In genomic region chr19:4060621-4061177, GRCh38 we compare ENCODE assay signal across 9 cellular contexts. TPM values are rescaled to one million over a fixed set of nuclear protein-coding genes. Genes with fewer than 3 reads are reported as not detected.
DNase-seq lines count a peak whose midpoint lies in the region; ATAC-seq and TF ChIP-seq lines count a peak whose summit lies in the region.
"Had no signal": no experiment of that assay in that cellular context is flagged by ENCODE, and none has a peak within 500 bp of the region (broad histone marks: within the 10 kb centered on the region; RNA-seq: fewer than 3 reads in every experiment).

No MANE protein-coding gene starts in this region.

- no peaks in the 10 kb centered on the region for H3K27me3 ChIP-seq in CD4-positive, alpha-beta T cell (ENCODE audit: control insufficient read depth, insufficient read depth, low read length)

- POLR2A ChIA-PET in CD4-positive, alpha-beta T cell (lab: Charles Lee) = interaction anchor here (0.6 to 1.5 kb wide), 2 partner anchors 9 to 81 kb away, joined by 3 read pairs; no protein-coding TSS in a partner anchor
- POLR2A ChIA-PET in RWPE1 (lab: Yijun Ruan, JAX; ENCODE audit: low non-redundant PET) = no interaction called here

- peak overlapping the region; percentile 56 for H3K4me3 ChIP-seq in epithelial cell of proximal tubule (ENCODE audit: low read depth, low read length)

- H3K9me3 Mint-ChIP-seq in CD4-positive, alpha-beta T cell = no peaks in the 10 kb centered on the region
- H3K9me3 Mint-ChIP-seq in progenitor cell of endocrine pancreas (ENCODE audit: low read depth) (no peaks in the 10 kb centered on the region), type B pancreatic cell (no peaks in the 10 kb centered on the region), chondrocyte (ENCODE audit: low read depth) (no peaks in the 10 kb centered on the region)

- no peaks in the 10 kb centered on the region for H3K9me3 ChIP-seq in CD4-positive, alpha-beta T cell (ENCODE audit: control insufficient read depth, low read length)

- H3K4me3 Mint-ChIP-seq in CD4-positive, alpha-beta T cell = peak overlapping the region; percentile 70
- no peak overlapping the region for H3K4me3 Mint-ChIP-seq in progenitor cell of endocrine pancreas (ENCODE audit: low read depth)
- no peak overlapping the region for H3K4me3 Mint-ChIP-seq in type B pancreatic cell
- no peak overlapping the region for H3K4me3 Mint-ChIP-seq in chondrocyte (ENCODE audit: unreplicated experiment)

- no peak for TF ChIP-seq CTCF in CD4-positive, alpha-beta T cell (IDR thresholded peaks at IDR 0.05)
- no peak for TF ChIP-seq CTCF in RWPE1 (conservative IDR thresholded peaks at IDR 0.05; ENCODE audit: low read depth)
- TF ChIP-seq CTCF in epithelial cell of proximal tubule (conservative IDR thresholded peaks at IDR 0.05; ENCODE audit: low read depth, low read length) = no peak
- TF ChIP-seq CTCF in progenitor cell of endocrine pancreas (IDR thresholded peaks at IDR 0.05; ENCODE audit: unreplicated experiment) = no peak
- no peak for TF ChIP-seq CTCF in type B pancreatic cell (conservative IDR thresholded peaks at IDR 0.05)
- TF ChIP-seq CTCF in chondrocyte (IDR thresholded peaks at IDR 0.05) = no peak

- peak overlapping the region; percentile 75 for H3K27ac Mint-ChIP-seq in CD4-positive, alpha-beta T cell
- peak overlapping the region; percentile 85 for H3K27ac Mint-ChIP-seq in progenitor cell of endocrine pancreas
- no peak overlapping the region for H3K27ac Mint-ChIP-seq in type B pancreatic cell
- H3K27ac Mint-ChIP-seq in chondrocyte (ENCODE audit: unreplicated experiment) = no peak overlapping the region

- CTCF ChIA-PET in CD4-positive, alpha-beta T cell (lab: Charles Lee) = no interaction called here
- CTCF ChIA-PET in RWPE1 (lab: Yijun Ruan, JAX) = no interaction called here

- DNase-seq in CD4-positive, alpha-beta T cell = peak in 1 of 10 experiments; percentile 32
- DNase-seq in RWPE1 (ENCODE audit: low spot score) (no peak), epithelial cell of proximal tubule (ENCODE audit: low read depth) (no peak), progenitor cell of endocrine pancreas (ENCODE audit: low spot score, unreplicated experiment) (no peak), NCI-H187 (lab: John Stamatoyannopoulos, UW) (no peak), type B pancreatic cell (ENCODE audit: extremely low spot score, unreplicated experiment) (no peak), chondrocyte (ENCODE audit: low spot score) (no peak), globus pallidus (ENCODE audit: low spot score) (no peak)
- DNase-seq: cortex of kidney had no signal

- H3K27me3 Mint-ChIP-seq in CD4-positive, alpha-beta T cell = no peaks in the 10 kb centered on the region
- no peaks in the 10 kb centered on the region for H3K27me3 Mint-ChIP-seq in progenitor cell of endocrine pancreas
- no peaks in the 10 kb centered on the region for H3K27me3 Mint-ChIP-seq in type B pancreatic cell
- no peaks in the 10 kb centered on the region for H3K27me3 Mint-ChIP-seq in chondrocyte (ENCODE audit: low read depth)

- H3K4me1 Mint-ChIP-seq in CD4-positive, alpha-beta T cell (ENCODE audit: low read depth) = peaks cover 22% of the 10 kb centered on the region
- H3K4me1 Mint-ChIP-seq in progenitor cell of endocrine pancreas (ENCODE audit: low read depth) = peaks cover 2% of the 10 kb centered on the region
- H3K4me1 Mint-ChIP-seq in type B pancreatic cell (ENCODE audit: unreplicated experiment) = peaks cover 4% of the 10 kb centered on the region
- H3K4me1 Mint-ChIP-seq in chondrocyte (ENCODE audit: low read depth) = peaks cover 38% of the 10 kb centered on the region

- no peak for ATAC-seq in CD4-positive, alpha-beta T cell (ENCODE audit: poor library complexity)

- H3K36me3 Mint-ChIP-seq in CD4-positive, alpha-beta T cell (ENCODE audit: low read depth) = peaks cover 23% of the 10 kb centered on the region
- H3K36me3 Mint-ChIP-seq in progenitor cell of endocrine pancreas (ENCODE audit: insufficient read depth) (no peaks in the 10 kb centered on the region), type B pancreatic cell (no peaks in the 10 kb centered on the region), chondrocyte (ENCODE audit: low read depth) (peaks cover 2% of the 10 kb centered on the region)

- intact Hi-C loops in CD4-positive, alpha-beta T cell (cut with DNase I, micrococcal nuclease) = no loop called here

- H3K27ac ChIP-seq in CD4-positive, alpha-beta T cell (ENCODE audit: low read depth, low read length) = peak overlapping the region; percentile 64
- peak overlapping the region; percentile 98 for H3K27ac ChIP-seq in RWPE1

RNA-seq across cellular contexts. Expression of gene ZBTB7A, which starts 6.0 kb away (rescaled TPM):
- total RNA-seq in CD4-positive, alpha-beta T cell = 10 to 100 TPM; 44.2 to 47.2 TPM
- total RNA-seq in epithelial cell of proximal tubule (22.1 and 28.1 TPM in 2 replicates), progenitor cell of endocrine pancreas (18.4 and 19.1 TPM in 2 replicates), type B pancreatic cell (ENCODE audit: low replicate concordance) (21.0 and 31.0 TPM in 2 replicates), chondrocyte (29.4 to 29.9 TPM (median 29.5 TPM) in 3 replicates)

RNA-seq across cellular contexts. Expression of gene PIAS4, which starts 53.2 kb away (rescaled TPM):
- total RNA-seq in CD4-positive, alpha-beta T cell = 10 to 100 TPM; 14.5 to 16.5 TPM
- total RNA-seq in epithelial cell of proximal tubule = 26.7 and 31.5 TPM in 2 replicates
- 55.3 and 56.3 TPM in 2 replicates for total RNA-seq in progenitor cell of endocrine pancreas
- total RNA-seq in type B pancreatic cell (ENCODE audit: low replicate concordance) = 39.8 and 42.3 TPM in 2 replicates
- total RNA-seq in chondrocyte = 26.3 to 29.7 TPM (median 26.7 TPM) in 3 replicates

Comparison
In these comparisons a context has a peak if more than half of its experiments do, and no peak if none do; other contexts are left out.
1. H3K27ac Mint-ChIP-seq: peak in CD4-positive, alpha-beta T cell (single experiment) and progenitor cell of endocrine pancreas (single experiment); none in type B pancreatic cell (single experiment) and chondrocyte (single experiment).